In the genomic region with DNA sequence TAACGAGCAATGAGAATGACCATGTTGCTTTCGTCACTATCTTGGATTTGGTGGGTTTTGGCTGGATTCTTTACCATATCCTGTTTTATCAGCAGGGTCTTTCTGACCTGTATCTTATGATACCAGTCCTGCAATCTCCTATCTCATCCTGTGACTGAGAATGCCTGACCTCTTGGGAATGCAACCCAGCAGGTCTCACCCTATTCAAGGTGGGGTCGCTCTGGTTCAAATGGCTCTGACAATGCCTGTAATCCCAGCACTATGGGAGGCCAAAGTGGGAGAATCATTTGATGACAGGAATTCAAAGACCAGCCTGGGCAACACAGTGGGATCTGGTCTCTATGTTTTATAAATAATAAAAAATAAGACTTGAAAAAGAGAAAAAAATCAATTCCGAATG, we compare ENCODE assay signal across 34 cellular contexts.
"Had no signal": no experiment of that assay in that cellular context is flagged by ENCODE, and none has a peak within 500 bp of the region (broad histone marks: within the 10 kb centered on the region; RNA-seq: fewer than 3 reads in every experiment).

No MANE protein-coding gene starts in this region.

- H3K36me3 Mint-ChIP-seq: activated naive CD4-positive, alpha-beta T cell treated with anti-CD3 and anti-CD28 coated beads, Interleukin-2, amount 10 ng/mL, durations not matched to agents 7 days and 5 days; activated naive CD4-positive, alpha-beta T cell treated with anti-CD3 and anti-CD28 coated beads, Interleukin-2, amount 50 U/mL, for 72 hours; activated naive CD8-positive, alpha-beta T cell treated with anti-CD3 and anti-CD28 coated beads, Interleukin-2, amount 10 ng/mL, durations not matched to agents 7 days and 5 days; brain; T-cell had no signal

- H3K9me3 Mint-ChIP-seq: activated CD4-positive, alpha-beta memory T cell treated with anti-CD3 and anti-CD28 coated beads, Interleukin-2, amount 10 ng/mL, durations not matched to agents 7 days and 5 days; activated CD4-positive, alpha-beta T cell treated with anti-CD3 and anti-CD28 coated beads, Interleukin-2, amount 10 ng/mL, durations not matched to agents 7 days and 5 days; activated naive CD4-positive, alpha-beta T cell treated with anti-CD3 and anti-CD28 coated beads, Interleukin-2, amount 10 ng/mL, durations not matched to agents 7 days and 5 days; activated naive CD4-positive, alpha-beta T cell treated with anti-CD3 and anti-CD28 coated beads, Interleukin-2, amount 50 U/mL, for 72 hours; activated T-cell treated with anti-CD3 and anti-CD28 coated beads, Interleukin-2, amount 50 U/mL, for 24 hours; activated T-cell treated with anti-CD3 and anti-CD28 coated beads, Interleukin-2, amount 50 U/mL, for 72 hours; T-cell; T-helper 2 cell treated with Interferon-gamma antibody and Interleukin-4, amounts not matched to agents 5 μg/mL and 100 μg/mL, for 36 hours had no signal

- H3K4me1 Mint-ChIP-seq: activated CD4-positive, alpha-beta T cell treated with anti-CD3 and anti-CD28 coated beads, Interleukin-2, amount 10 ng/mL, durations not matched to agents 7 days and 5 days; brain; T-cell; T-helper 17 cell had no signal

- H3K27ac ChIP-seq: ascending aorta, breast epithelium, cardiac muscle cell, colonic mucosa, epithelial cell of prostate, esophagus squamous epithelium, gastroesophageal sphincter, VCaP had no signal

- H3K4me1 ChIP-seq: ascending aorta, breast epithelium, colonic mucosa, esophagus squamous epithelium, gastroesophageal sphincter had no signal

- FAIRE-seq: endometrium, endothelial cell of umbilical vein had no signal

- H3K4me3 ChIP-seq: ascending aorta, breast epithelium, cardiac muscle cell, colonic mucosa, esophagus squamous epithelium, gastroesophageal sphincter had no signal

- H3K27me3 ChIP-seq: ascending aorta, cardiac muscle cell, colonic mucosa, esophagus squamous epithelium, gastroesophageal sphincter had no signal

- H3K9me3 ChIP-seq: ascending aorta, breast epithelium, colonic mucosa, esophagus squamous epithelium, gastroesophageal sphincter had no signal

- H3K36me3 ChIP-seq: ascending aorta, breast epithelium, cardiac muscle cell, colonic mucosa, esophagus squamous epithelium, gastroesophageal sphincter had no signal

- DNase-seq: activated CD4-positive, alpha-beta memory T cell treated with anti-CD3 and anti-CD28 coated beads, Interleukin-2, amount 10 ng/mL, durations not matched to agents 7 days and 5 days; activated CD4-positive, alpha-beta T cell treated with anti-CD3 and anti-CD28 coated beads for 1 hour; activated CD4-positive, alpha-beta T cell treated with anti-CD3 and anti-CD28 coated beads for 4 hours; activated CD4-positive, alpha-beta T cell treated with anti-CD3 and anti-CD28 coated beads, Interleukin-2, amount 10 ng/mL, durations not matched to agents 7 days and 5 days; activated CD4-positive, alpha-beta T cell treated with anti-CD3 and anti-CD28 coated beads, Interleukin-2, amount 50 U/mL, for 4 hours; activated CD8-positive, alpha-beta memory T cell treated with anti-CD3 and anti-CD28 coated beads, Interleukin-2, amount 50 U/mL, for 48 hours; activated gamma-delta T cell; activated naive CD4-positive, alpha-beta T cell; activated naive CD4-positive, alpha-beta T cell treated with anti-CD3 and anti-CD28 coated beads, Interleukin-2, amount 10 ng/mL, durations not matched to agents 7 days and 5 days; activated naive CD8-positive, alpha-beta T cell treated with anti-CD3 and anti-CD28 coated beads, Interleukin-2, amount 10 ng/mL, durations not matched to agents 7 days and 5 days; activated T-cell treated with anti-CD3 and anti-CD28 coated beads for 4 hours; activated T-cell treated with anti-CD3 and anti-CD28 coated beads, Interleukin-2, amount 50 U/mL, for 24 hours; activated T-cell treated with anti-CD3 and anti-CD28 coated beads, Interleukin-2, amount 50 U/mL, for 72 hours; central memory CD4-positive, alpha-beta T cell; cerebellar nuclear complex; colonic mucosa; effector CD8-positive, alpha-beta T cell; esophagus squamous epithelium; foreskin melanocyte; T-cell; T-helper 17 cell; T1000 had no signal

- H3K27ac Mint-ChIP-seq: activated CD4-positive, alpha-beta memory T cell treated with anti-CD3 and anti-CD28 coated beads, Interleukin-2, amount 10 ng/mL, durations not matched to agents 7 days and 5 days; activated CD4-positive, alpha-beta T cell treated with anti-CD3 and anti-CD28 coated beads, Interleukin-2, amount 10 ng/mL, durations not matched to agents 7 days and 5 days; activated naive CD4-positive, alpha-beta T cell treated with anti-CD3 and anti-CD28 coated beads, Interleukin-2, amount 10 ng/mL, durations not matched to agents 7 days and 5 days; activated naive CD4-positive, alpha-beta T cell treated with anti-CD3 and anti-CD28 coated beads, Interleukin-2, amount 50 U/mL, for 72 hours; activated naive CD8-positive, alpha-beta T cell treated with anti-CD3 and anti-CD28 coated beads, Interleukin-2, amount 10 ng/mL, durations not matched to agents 7 days and 5 days; activated T-cell treated with anti-CD3 and anti-CD28 coated beads, Interleukin-2, amount 50 U/mL, for 24 hours; activated T-cell treated with anti-CD3 and anti-CD28 coated beads, Interleukin-2, amount 50 U/mL, for 72 hours; brain; T-cell; T-helper 17 cell; T-helper 2 cell treated with Interferon-gamma antibody and Interleukin-4, amounts not matched to agents 5 μg/mL and 100 μg/mL, for 36 hours; WTC11 had no signal

- H3K4me3 Mint-ChIP-seq: activated CD4-positive, alpha-beta memory T cell treated with anti-CD3 and anti-CD28 coated beads, Interleukin-2, amount 10 ng/mL, durations not matched to agents 7 days and 5 days; activated CD4-positive, alpha-beta T cell treated with anti-CD3 and anti-CD28 coated beads, Interleukin-2, amount 10 ng/mL, durations not matched to agents 7 days and 5 days; activated naive CD4-positive, alpha-beta T cell treated with anti-CD3 and anti-CD28 coated beads, Interleukin-2, amount 10 ng/mL, durations not matched to agents 7 days and 5 days; activated naive CD8-positive, alpha-beta T cell treated with anti-CD3 and anti-CD28 coated beads, Interleukin-2, amount 10 ng/mL, durations not matched to agents 7 days and 5 days; activated T-cell treated with anti-CD3 and anti-CD28 coated beads, Interleukin-2, amount 50 U/mL, for 24 hours; activated T-cell treated with anti-CD3 and anti-CD28 coated beads, Interleukin-2, amount 50 U/mL, for 72 hours; brain; T-cell; T-helper 17 cell; T-helper 2 cell treated with Interferon-gamma antibody and Interleukin-4, amounts not matched to agents 5 μg/mL and 100 μg/mL, for 36 hours; WTC11 had no signal
